In the genomic region with DNA sequence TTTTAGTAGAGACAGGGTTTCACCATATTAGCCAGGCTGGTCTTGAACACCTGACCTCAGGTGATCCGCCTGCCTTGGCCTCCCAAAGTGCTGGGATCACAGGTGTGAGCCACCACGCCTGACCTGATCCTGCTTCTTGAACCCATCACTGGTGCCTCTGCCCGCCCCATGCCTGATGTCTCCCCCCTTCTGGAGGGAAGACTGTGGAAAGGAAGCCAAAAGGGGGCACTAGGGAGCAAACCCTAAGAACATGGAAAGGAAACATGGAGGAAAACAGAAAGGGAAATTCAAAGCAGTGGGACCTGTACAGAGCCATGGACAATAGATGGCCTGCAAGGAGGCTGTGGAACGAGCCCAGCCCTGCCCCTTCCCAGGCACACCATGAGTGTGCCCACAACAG, we compare ENCODE assay signal across 15 cellular contexts. TPM values are rescaled to one million over a fixed set of nuclear protein-coding genes. Genes with fewer than 3 reads are reported as not detected.
DNase-seq lines count a peak whose midpoint lies in the region; ATAC-seq and TF ChIP-seq lines count a peak whose summit lies in the region.
"Had no signal": no experiment of that assay in that cellular context is flagged by ENCODE, and none has a peak within 500 bp of the region (broad histone marks: within the 10 kb centered on the region; RNA-seq: fewer than 3 reads in every experiment).

No MANE protein-coding gene starts in this region.

- H3K4me1 ChIP-seq in cardiac muscle cell (ENCODE audit: low read depth) (no peaks in the 10 kb centered on the region), heart left ventricle (no peaks in the 10 kb centered on the region), OCI-LY3 (ENCODE audit: low read length) (peaks cover 7% of the 10 kb centered on the region; the same call in 1 of the 2 replicates)

- H3K79me2 ChIP-seq in OCI-LY3 (ENCODE audit: low read length), result no peaks in the 10 kb centered on the region

- peaks cover 11% of the 10 kb centered on the region for H3K4me1 Mint-ChIP-seq in type B pancreatic cell (ENCODE audit: unreplicated experiment)
- H3K4me1 Mint-ChIP-seq: activated B cell treated with CpG ODN at 0.5 μM for 24 hours had no signal

- H3K27ac ChIP-seq in cardiac muscle cell (no peak overlapping the region), heart left ventricle (no peak overlapping the region), OCI-LY3 (ENCODE audit: low read length) (no peak overlapping the region)

- no peak overlapping the region for H3K4me2 ChIP-seq in OCI-LY3 (ENCODE audit: low read length)

- intact Hi-C loops in heart left ventricle (cut with DNase I), result no loop called here

- no peak overlapping the region for H3K9ac ChIP-seq in OCI-LY3 (ENCODE audit: low read length)

- no peaks in the 10 kb centered on the region for H3K9me3 Mint-ChIP-seq in type B pancreatic cell
- H3K9me3 Mint-ChIP-seq: activated B cell treated with CpG ODN at 0.5 μM for 24 hours, brain had no signal

- ATAC-seq in heart left ventricle, result no peak

- H2AFZ ChIP-seq in OCI-LY3 (ENCODE audit: low read depth, low read length), result no peak overlapping the region

- TF ChIP-seq CTCF in cardiac muscle cell (IDR thresholded peaks at IDR 0.05; ENCODE audit: low read depth, low read length) (peak; percentile 23), heart left ventricle (IDR thresholded peaks at IDR 0.05) (no peak), OCI-LY3 (IDR thresholded peaks at IDR 0.05; ENCODE audit: low read depth, low read length) (peak; percentile 12; the same call in 1 of the 2 replicates), choroid plexus epithelial cell (conservative IDR thresholded peaks at IDR 0.05; ENCODE audit: low read depth, low read length) (peak; percentile 35), type B pancreatic cell (conservative IDR thresholded peaks at IDR 0.05) (peak; percentile 24)

- peaks cover 2% of the 10 kb centered on the region for H3K36me3 ChIP-seq in cardiac muscle cell
- peaks cover 0 to 15% (median 4%) of the 10 kb centered on the region in 9 donors for H3K36me3 ChIP-seq in heart left ventricle
- H3K36me3 ChIP-seq in OCI-LY3 (replicated peaks; ENCODE audit: low read depth, low read length), result no peaks in the 10 kb centered on the region

- peaks cover 7% of the 10 kb centered on the region for H3K36me3 Mint-ChIP-seq in type B pancreatic cell

- H3K9me3 ChIP-seq in cardiac muscle cell (ENCODE audit: low read depth) (no peaks in the 10 kb centered on the region), heart left ventricle (no peaks in the 10 kb centered on the region), OCI-LY3 (ENCODE audit: insufficient read depth, low read length) (no peaks in the 10 kb centered on the region)

- no peak overlapping the region for H3K4me3 Mint-ChIP-seq in type B pancreatic cell
- H3K4me3 Mint-ChIP-seq: activated B cell treated with CpG ODN at 0.5 μM for 24 hours, brain had no signal

- 94 to 95% (median 94%) methylated on average over 4 of the region's 4 CpGs for WGBS in heart left ventricle, 4 donors

- H4K20me1 ChIP-seq in OCI-LY3 (ENCODE audit: insufficient read depth, low read length), result no peaks in the 10 kb centered on the region

- DNase-seq in cardiac muscle cell (ENCODE audit: low read depth in 1 of 2, low spot score in 1 of 2) (no peak), heart left ventricle (no peak), choroid plexus epithelial cell (ENCODE audit: low read depth) (no peak), type B pancreatic cell (ENCODE audit: extremely low spot score, unreplicated experiment) (no peak), COLO829 (ENCODE audit: low spot score) (no peak), NCI-H1417 (lab: John Stamatoyannopoulos, UW) (no peak), T1000 (lab: John Stamatoyannopoulos, UW) (no peak)
- DNase-seq: activated B cell treated with CpG ODN at 0.5 μM for 24 hours; activated naive CD4-positive, alpha-beta T cell treated with Interleukin-2 at 50 U/mL for 16 hours; DMS79 treated with DMSO at 0.1 percent for 48 hours; midbrain; NCI-H1092 treated with DMSO at 0.1 percent for 48 hours; OCI-M1 had no signal

- no peak for TF ChIP-seq POLR2A in heart left ventricle (IDR thresholded peaks at IDR 0.05)

- H3K4me3 ChIP-seq in cardiac muscle cell, result no peak overlapping the region
- no peak overlapping the region for H3K4me3 ChIP-seq in heart left ventricle
- H3K4me3 ChIP-seq in OCI-LY3 (ENCODE audit: low read length), result no peak overlapping the region
- no peak overlapping the region for H3K4me3 ChIP-seq in choroid plexus epithelial cell (ENCODE audit: low read depth, low read length)

- H3K27me3 ChIP-seq in cardiac muscle cell (no peaks in the 10 kb centered on the region), heart left ventricle (no peaks in the 10 kb centered on the region), OCI-LY3 (ENCODE audit: low read depth, low read length) (no peaks in the 10 kb centered on the region)

- no peak overlapping the region for H3K27ac Mint-ChIP-seq in type B pancreatic cell
- H3K27ac Mint-ChIP-seq: activated B cell treated with CpG ODN at 0.5 μM for 24 hours, brain had no signal

- no peaks in the 10 kb centered on the region for H3K27me3 Mint-ChIP-seq in type B pancreatic cell
- H3K27me3 Mint-ChIP-seq: activated B cell treated with CpG ODN at 0.5 μM for 24 hours, brain had no signal

RNA-seq across cellular contexts. Expression of a gene that starts 31.1 kb away (rescaled TPM):
- total RNA-seq in cardiac muscle cell, result 276 and 279 TPM in 2 replicates
- 61.8 and 85.9 TPM in 2 replicates for polyA plus RNA-seq in cardiac muscle cell
- 100 to 1,000 TPM in 1 of 9 donors, 10 to 100 TPM in 7, 1 to 10 TPM in 1; 6.9 to 103 (median 18.9) TPM for total RNA-seq in heart left ventricle
- 10 to 100 TPM; 17.5 to 47.5 TPM for polyA plus RNA-seq in heart left ventricle
- 228 and 326 TPM in 2 replicates for total RNA-seq in type B pancreatic cell (ENCODE audit: low replicate concordance)

Comparison
In these comparisons a context has a peak if more than half of its experiments do, and no peak if none do; other contexts are left out.
1. CTCF ChIP-seq: peak in cardiac muscle cell (single experiment), OCI-LY3 (single experiment), choroid plexus epithelial cell (single experiment) and type B pancreatic cell (single experiment); none in heart left ventricle (0 of 12).